Comparison of ENCODE assay signal across 1 cellular context in genomic region chr3:3189102-3189727, GRCh38.
A peak's percentile ranks its signal among the peaks of the same experiment; 100 is the strongest.
TF ChIP-seq lines count a peak whose summit lies in the region.

No MANE protein-coding gene starts in this region.

TF ChIP-seq in K562, 482 proteins besides CTCF, POLR2A, EP300 and RAD21 (continued from another document and continues in another):
- TF ChIP-seq ATF3 (IDR thresholded peaks at IDR 0.05) (peak; percentile 50; the same call in 1 of the 2 replicates), ATF3 (CRISPR knock-in tag; conservative IDR thresholded peaks at IDR 0.05) (no peak), FOSL1 (tag; conservative IDR thresholded peaks at IDR 0.05) (peak; percentile 70), PRMT5 (CRISPR knock-in tag; IDR thresholded peaks at IDR 0.05) (no peak), ZNF699 (CRISPR knock-in tag; IDR thresholded peaks at IDR 0.05; ENCODE audit: insufficient replicate concordance) (no peak), HMGXB4 (CRISPR knock-in tag; IDR thresholded peaks at IDR 0.05) (no peak), MNT (conservative IDR thresholded peaks at IDR 0.05) (peak in 1 of 2 experiments; percentile 53; a peak in 1 of 4 replicates), ZNF589 (CRISPR knock-in tag; IDR thresholded peaks at IDR 0.05; ENCODE audit: low read depth) (peak; percentile 68; the same call in 1 of the 2 replicates), HEY1 (CRISPR knock-in tag; IDR thresholded peaks at IDR 0.05; ENCODE audit: borderline replicate concordance) (no peak), ZNF507 (tag; conservative IDR thresholded peaks at IDR 0.05) (no peak), ZNF316 (IDR thresholded peaks at IDR 0.05) (peak; percentile 93), RNF219 (CRISPR knock-in tag; IDR thresholded peaks at IDR 0.05) (no peak), ASH1L (IDR thresholded peaks at IDR 0.05; ENCODE audit: borderline replicate concordance, low read depth, partially characterized antibody) (no peak), NBN (IDR thresholded peaks at IDR 0.05; ENCODE audit: low read depth) (no peak), ETV5 (CRISPR knock-in tag; IDR thresholded peaks at IDR 0.05; ENCODE audit: low read depth) (no peak), CBFB (CRISPR knock-in tag; IDR thresholded peaks at IDR 0.05) (no peak), THAP7 (CRISPR knock-in tag; IDR thresholded peaks at IDR 0.05) (no peak), TCF3 (CRISPR knock-in tag; IDR thresholded peaks at IDR 0.05) (peak; percentile 15; the same call in 1 of the 2 replicates), MGA (IDR thresholded peaks at IDR 0.05) (peak; percentile 62; the same call in 1 of the 2 replicates), ATF1 (CRISPR knock-in tag; IDR thresholded peaks at IDR 0.05) (no peak), ATF1 (tag; IDR thresholded peaks at IDR 0.05) (peak; percentile 32; the same call in 1 of the 2 replicates), NUFIP1 (IDR thresholded peaks at IDR 0.05; ENCODE audit: partially characterized antibody) (no peak), ZNF253 (CRISPR knock-in tag; conservative IDR thresholded peaks at IDR 0.05) (no peak), SP1 (CRISPR knock-in tag; IDR thresholded peaks at IDR 0.05) (no peak), MTA3 (IDR thresholded peaks at IDR 0.05; ENCODE audit: borderline replicate concordance) (no peak; the same call in 1 of the 2 replicates), FOXK2 (conservative IDR thresholded peaks at IDR 0.05 in 1 of 2, IDR thresholded peaks at IDR 0.05 in 1 of 2; ENCODE audit: low read depth in 2 of 2) (peak in 1 of 2 experiments; percentile 26; a peak in 1 of 4 replicates), CUX1 (CRISPR knock-in tag; IDR thresholded peaks at IDR 0.05) (peak; percentile 50; the same call in 1 of the 2 replicates)
